28 cellular contexts compared by ENCODE assay signal in the genomic region with DNA sequence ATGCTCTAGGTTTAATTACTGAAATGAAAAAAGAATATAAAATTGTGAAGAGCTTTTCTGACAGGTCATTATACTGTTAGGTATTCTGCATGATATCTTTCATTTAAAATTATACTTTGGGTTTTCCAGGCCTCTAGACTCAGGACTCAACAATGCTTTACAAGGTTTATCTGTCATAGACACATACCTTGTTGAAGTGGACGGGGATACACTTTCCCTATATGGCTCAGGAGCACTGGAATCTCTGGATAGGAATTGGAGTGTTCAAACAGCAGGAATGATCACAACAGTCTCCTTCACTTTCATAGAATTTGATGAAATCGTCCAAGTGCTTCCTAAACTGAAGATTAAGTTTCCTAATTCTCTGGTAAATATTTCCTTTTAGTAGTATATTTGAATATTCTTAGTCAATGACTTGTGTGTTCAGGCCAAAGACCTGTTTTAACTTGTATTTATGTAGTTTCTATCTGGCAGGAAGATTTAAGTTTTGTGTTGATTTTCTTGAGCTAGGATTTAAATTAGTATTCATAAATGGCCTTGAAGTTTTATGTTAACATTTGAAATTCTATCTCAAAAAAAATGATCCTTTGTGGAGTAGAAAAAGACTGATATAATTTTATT.
A peak's percentile ranks its signal among the peaks of the same experiment; 100 is the strongest.
DNase-seq lines count a peak whose midpoint lies in the region; ATAC-seq, FAIRE-seq and TF ChIP-seq lines count a peak whose summit lies in the region.
"Had no signal": no experiment of that assay in that cellular context is flagged by ENCODE, and none has a peak within 500 bp of the region (broad histone marks: within the 10 kb centered on the region; RNA-seq: fewer than 3 reads in every experiment).

No MANE protein-coding gene starts in this region.

- dilution Hi-C loops in keratinocyte (cut with MboI; ENCODE audit: extremely low pct_ligation_motif_present, low sequenced_read_pairs) = no loop called here

- FAIRE-seq in frontal cortex (lab: Jason Lieb, UNC) = peak; percentile 51
- peak; percentile 91 for FAIRE-seq in keratinocyte (lab: Jason Lieb, UNC)
- FAIRE-seq: D721Med, GM18507, H54, HTR-8/SVneo had no signal

- TF ChIP-seq CTCF in RWPE2 (IDR thresholded peaks at IDR 0.05; ENCODE audit: poor library complexity, severe bottlenecking) = no peak
- no peak for TF ChIP-seq CTCF in keratinocyte (optimal IDR thresholded peaks at IDR 0.05 in 1 of 3, IDR thresholded peaks at IDR 0.05 in 1 of 3, conservative IDR thresholded peaks at IDR 0.05 in 1 of 3; ENCODE audit: extremely low read depth in 1 of 3, insufficient read depth in 2 of 3, low read length in 3 of 3)

- no peaks in the 10 kb centered on the region for H3K79me2 ChIP-seq in keratinocyte (ENCODE audit: control insufficient read depth, insufficient read depth, low read length)

- H3K27me3 ChIP-seq in RWPE2 (ENCODE audit: insufficient read depth, poor library complexity, severe bottlenecking) (no peaks in the 10 kb centered on the region), keratinocyte (ENCODE audit: control insufficient read depth, extremely low read depth, insufficient read depth, low read length) (no peaks in the 10 kb centered on the region)
- H3K27me3 ChIP-seq: BLaER1 treated with 17β-estradiol and CSF1 and Interleukin-3, amounts not matched to agents 10 nM and 100 nM; MG63 had no signal

- ATAC-seq in Right ventricle myocardium inferior (peak; percentile 63), RWPE2 (ENCODE audit: low read depth) (peak; percentile 32; the same call in 2 of the 3 replicates), sciatic nerve (no peak), HG03280 (IDR thresholded peaks at IDR 0.05; ENCODE audit: unreplicated experiment) (no peak)

- H3K9ac ChIP-seq in keratinocyte (ENCODE audit: control insufficient read depth, extremely low read depth, insufficient read depth, low read length) = no peak overlapping the region
- H3K9ac ChIP-seq: BLaER1 treated with 17β-estradiol and CSF1 and Interleukin-3, amounts not matched to agents 10 nM and 100 nM had no signal

- H4K20me1 ChIP-seq in keratinocyte (ENCODE audit: control insufficient read depth, extremely low read depth, insufficient read depth, low read length) = no peaks in the 10 kb centered on the region
- H4K20me1 ChIP-seq: BLaER1 treated with 17β-estradiol and CSF1 and Interleukin-3, amounts not matched to agents 10 nM and 100 nM had no signal

- no peaks in the 10 kb centered on the region for H3K9me1 ChIP-seq in keratinocyte (ENCODE audit: control insufficient read depth, extremely low read depth, insufficient read depth, low read length)

- no peaks in the 10 kb centered on the region for H3K36me3 ChIP-seq in RWPE2 (ENCODE audit: low read depth)
- no peaks in the 10 kb centered on the region for H3K36me3 ChIP-seq in keratinocyte (ENCODE audit: control insufficient read depth in 2 of 2, extremely low read depth in 1 of 2, insufficient read depth in 2 of 2, low read length in 2 of 2)
- H3K36me3 ChIP-seq: BLaER1 treated with 17β-estradiol and CSF1 and Interleukin-3, amounts not matched to agents 10 nM and 100 nM; MG63 had no signal

- H3K4me2 ChIP-seq in keratinocyte (ENCODE audit: control insufficient read depth, extremely low read depth, insufficient read depth, low read depth, low read length) = peak overlapping the region; percentile 68
- H3K4me2 ChIP-seq: BLaER1 treated with 17β-estradiol and CSF1 and Interleukin-3, amounts not matched to agents 10 nM and 100 nM; PC-9 had no signal

- intact Hi-C loops in Right ventricle myocardium inferior (cut with DNase I) = loop anchor here (5.0 kb wide), 1 partner anchor 71 kb away; no protein-coding TSS in a partner anchor
- intact Hi-C loops in cardiac septum (cut with DNase I) = loop anchor here (5.0 to 10.0 kb wide), 2 partner anchors 74 to 116 kb away; a partner anchor contains a TSS
- intact Hi-C loops in sciatic nerve (cut with DNase I) = no loop called here

- no peaks in the 10 kb centered on the region for H3K9me3 ChIP-seq in RWPE2 (ENCODE audit: severe bottlenecking)
- H3K9me3 ChIP-seq in keratinocyte (ENCODE audit: control insufficient read depth, low read depth, low read length) = no peaks in the 10 kb centered on the region
- H3K9me3 ChIP-seq: MG63 had no signal

- peak overlapping the region; percentile 35 for H2AFZ ChIP-seq in keratinocyte (ENCODE audit: control insufficient read depth, low read length)
- H2AFZ ChIP-seq: PC-9 had no signal

- H3K4me1 ChIP-seq in RWPE2 (ENCODE audit: insufficient read depth, poor library complexity, severe bottlenecking) = peaks cover 28% of the 10 kb centered on the region
- peaks cover 26% of the 10 kb centered on the region for H3K4me1 ChIP-seq in keratinocyte (ENCODE audit: control insufficient read depth, extremely low read depth, insufficient read depth, low read length)

- H3K27ac ChIP-seq in RWPE2 (ENCODE audit: poor library complexity, severe bottlenecking) = peak overlapping the region; percentile 39
- H3K27ac ChIP-seq in keratinocyte (ENCODE audit: control insufficient read depth, insufficient read depth, low read length) = peak overlapping the region; percentile 17
- H3K27ac ChIP-seq: BLaER1 treated with 17β-estradiol and CSF1 and Interleukin-3, amounts not matched to agents 10 nM and 100 nM; PC-9; SK-N-MC had no signal

- no peak for DNase-seq in Right ventricle myocardium inferior (ENCODE audit: missing footprints)
- DNase-seq in cardiac septum (ENCODE audit: low spot score) = no peak
- no peak for DNase-seq in RWPE2 (ENCODE audit: low spot score)
- DNase-seq in frontal cortex (ENCODE audit: low spot score in 2 of 2) = no peak
- no peak for DNase-seq in keratinocyte (ENCODE audit: low read depth, low spot score)
- DNase-seq in NCI-H82 treated with DMSO at 0.1 percent for 48 hours (lab: John Stamatoyannopoulos, UW; ENCODE audit: unreplicated experiment) = no peak
- no peak for DNase-seq in sciatic nerve (ENCODE audit: low spot score)
- DNase-seq: 8988T; AML-193; CD4-positive, alpha-beta T cell; DMS53; KBM-7; MG63; NCI-H1105 treated with DMSO at 0.1 percent for 48 hours; NCI-H146; NCI-H1930; NCI-H2107; NCI-H524; NCI-H82; PC-9; SIG-M5 had no signal

- no peak overlapping the region for H3K4me3 ChIP-seq in RWPE2 (ENCODE audit: severe bottlenecking)
- H3K4me3 ChIP-seq in keratinocyte (ENCODE audit: control insufficient read depth in 2 of 3, extremely low read depth in 1 of 3, insufficient read depth in 2 of 3, low read depth in 1 of 3, low read length in 3 of 3) = peak overlapping the region; percentile 18 to 29 (median 18)
- H3K4me3 ChIP-seq: BLaER1 treated with 17β-estradiol and CSF1 and Interleukin-3, amounts not matched to agents 10 nM and 100 nM; MG63; PC-9; SK-N-MC had no signal

Comparison
In these comparisons a context has a peak if more than half of its experiments do, and no peak if none do; other contexts are left out.
1. ATAC-seq: peak in Right ventricle myocardium inferior (single experiment) and RWPE2 (single experiment); none in sciatic nerve (single experiment) and HG03280 (single experiment).